In the genomic region with DNA sequence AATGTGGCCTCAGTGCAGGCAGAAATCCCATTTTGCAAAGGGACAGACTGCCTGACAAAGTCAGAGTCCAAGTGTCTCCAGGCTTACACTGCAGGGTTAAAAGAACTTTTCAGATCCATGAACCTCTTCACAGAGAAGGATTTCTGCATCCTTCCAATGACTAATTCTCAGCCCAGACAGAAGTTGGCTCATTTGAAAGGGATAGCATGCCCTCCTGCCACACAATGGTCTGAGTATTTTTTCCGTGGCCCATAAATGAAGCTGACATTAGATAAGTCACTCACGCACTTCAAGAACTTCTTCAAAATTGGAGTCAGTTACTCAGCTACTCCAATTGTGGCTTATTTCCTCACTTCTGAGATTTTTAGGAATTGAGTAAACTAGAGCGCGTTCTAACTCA, we compare ENCODE assay signal across 1 cellular context.
TF ChIP-seq lines count a peak whose summit lies in the region.

No MANE protein-coding gene starts in this region.

TF ChIP-seq in SK-N-SH treated with all-trans-retinoic acid at 6 μM for 48 hours, 23 proteins besides CTCF, POLR2A, EP300 and RAD21 (continued from another document):
- no peak for TF ChIP-seq ZC3H10 (CRISPR knock-in tag; IDR thresholded peaks at IDR 0.05)
- TF ChIP-seq OSR1 (CRISPR knock-in tag; IDR thresholded peaks at IDR 0.05): no peak
- TF ChIP-seq ESRRG (CRISPR knock-in tag; IDR thresholded peaks at IDR 0.05): no peak
- TF ChIP-seq, protein P1, sequence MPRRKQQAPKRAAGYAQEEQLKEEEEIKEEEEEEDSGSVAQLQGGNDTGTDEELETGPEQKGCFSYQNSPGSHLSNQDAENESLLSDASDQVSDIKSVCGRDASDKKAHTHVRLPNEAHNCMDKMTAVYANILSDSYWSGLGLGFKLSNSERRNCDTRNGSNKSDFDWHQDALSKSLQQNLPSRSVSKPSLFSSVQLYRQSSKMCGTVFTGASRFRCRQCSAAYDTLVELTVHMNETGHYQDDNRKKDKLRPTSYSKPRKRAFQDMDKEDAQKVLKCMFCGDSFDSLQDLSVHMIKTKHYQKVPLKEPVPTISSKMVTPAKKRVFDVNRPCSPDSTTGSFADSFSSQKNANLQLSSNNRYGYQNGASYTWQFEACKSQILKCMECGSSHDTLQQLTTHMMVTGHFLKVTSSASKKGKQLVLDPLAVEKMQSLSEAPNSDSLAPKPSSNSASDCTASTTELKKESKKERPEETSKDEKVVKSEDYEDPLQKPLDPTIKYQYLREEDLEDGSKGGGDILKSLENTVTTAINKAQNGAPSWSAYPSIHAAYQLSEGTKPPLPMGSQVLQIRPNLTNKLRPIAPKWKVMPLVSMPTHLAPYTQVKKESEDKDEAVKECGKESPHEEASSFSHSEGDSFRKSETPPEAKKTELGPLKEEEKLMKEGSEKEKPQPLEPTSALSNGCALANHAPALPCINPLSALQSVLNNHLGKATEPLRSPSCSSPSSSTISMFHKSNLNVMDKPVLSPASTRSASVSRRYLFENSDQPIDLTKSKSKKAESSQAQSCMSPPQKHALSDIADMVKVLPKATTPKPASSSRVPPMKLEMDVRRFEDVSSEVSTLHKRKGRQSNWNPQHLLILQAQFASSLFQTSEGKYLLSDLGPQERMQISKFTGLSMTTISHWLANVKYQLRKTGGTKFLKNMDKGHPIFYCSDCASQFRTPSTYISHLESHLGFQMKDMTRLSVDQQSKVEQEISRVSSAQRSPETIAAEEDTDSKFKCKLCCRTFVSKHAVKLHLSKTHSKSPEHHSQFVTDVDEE (CRISPR knock-in tag; IDR thresholded peaks at IDR 0.05): no peak
TF ChIP-seq in SK-N-SH treated with all-trans-retinoic acid at 6 μM for 48 hours: peak in this region for 0.
